8 cellular contexts compared by ENCODE assay signal in the genomic region with DNA sequence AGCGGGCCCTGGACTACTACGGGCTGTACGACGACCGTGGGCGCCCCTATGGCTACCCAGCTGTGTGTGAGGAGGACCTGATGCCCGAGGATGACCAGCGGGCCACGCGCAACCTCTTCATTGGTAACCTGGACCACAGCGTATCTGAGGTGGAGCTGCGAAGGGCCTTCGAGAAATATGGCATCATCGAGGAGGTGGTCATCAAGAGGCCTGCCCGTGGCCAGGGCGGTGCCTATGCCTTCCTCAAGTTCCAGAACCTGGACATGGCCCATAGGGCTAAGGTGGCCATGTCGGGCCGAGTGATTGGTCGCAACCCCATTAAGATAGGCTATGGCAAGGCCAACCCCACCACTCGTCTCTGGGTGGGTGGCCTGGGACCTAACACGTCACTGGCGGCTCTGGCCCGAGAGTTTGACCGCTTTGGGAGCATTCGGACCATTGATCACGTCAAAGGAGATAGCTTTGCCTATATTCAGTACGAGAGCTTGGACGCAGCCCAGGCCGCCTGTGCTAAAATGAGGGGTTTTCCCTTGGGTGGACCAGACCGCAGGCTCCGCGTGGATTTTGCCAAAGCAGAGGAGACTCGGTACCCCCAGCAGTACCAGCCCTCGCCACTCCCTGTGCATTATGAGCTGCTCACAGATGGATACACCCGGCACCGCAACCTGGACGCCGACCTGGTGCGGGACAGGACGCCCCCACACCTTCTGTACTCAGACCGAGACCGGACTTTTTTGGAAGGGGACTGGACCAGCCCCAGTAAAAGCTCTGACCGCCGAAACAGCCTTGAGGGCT. TPM values are rescaled to one million over a fixed set of nuclear protein-coding genes. Genes with fewer than 3 reads are reported as not detected.
A peak's percentile ranks its signal among the peaks of the same experiment; 100 is the strongest.
DNase-seq lines count a peak whose midpoint lies in the region; ATAC-seq and TF ChIP-seq lines count a peak whose summit lies in the region.

No MANE protein-coding gene starts in this region.

- no peak for DNase-seq in CD8-positive, alpha-beta T cell
- DNase-seq in RWPE2 (ENCODE audit: low spot score) (no peak), esophagus squamous epithelium (lab: John Stamatoyannopoulos, UW) (no peak), germinal center (ENCODE audit: low spot score) (no peak), DMS79 treated with DMSO at 0.1 percent for 48 hours (lab: John Stamatoyannopoulos, UW) (no peak)
- no peak for DNase-seq in stimulated activated CD4-positive, alpha-beta T cell treated with anti-CD3 and anti-CD28 coated beads, Interleukin-4, amount 100 ng/mL, for 1 hour

- peaks cover 35% of the 10 kb centered on the region for H3K36me3 ChIP-seq in CD8-positive, alpha-beta T cell (ENCODE audit: insufficient read depth, low read length)
- H3K36me3 ChIP-seq in RWPE2 (ENCODE audit: low read depth) = peaks cover 81% of the 10 kb centered on the region
- H3K36me3 ChIP-seq in esophagus squamous epithelium = peaks cover 20 to 73% (median 38%) of the 10 kb centered on the region in 3 donors
- H3K36me3 ChIP-seq in neutrophil = peaks cover 58% of the 10 kb centered on the region

- no peaks in the 10 kb centered on the region for H3K9me3 Mint-ChIP-seq in CD8-positive, alpha-beta T cell

- no peak for TF ChIP-seq CTCF in CD8-positive, alpha-beta T cell (IDR thresholded peaks at IDR 0.05)
- TF ChIP-seq CTCF in RWPE2 (IDR thresholded peaks at IDR 0.05; ENCODE audit: poor library complexity, severe bottlenecking) (no peak), esophagus squamous epithelium (IDR thresholded peaks at IDR 0.05) (no peak), neutrophil (IDR thresholded peaks at IDR 0.05) (no peak)

- peaks cover 72% of the 10 kb centered on the region for H3K4me1 Mint-ChIP-seq in CD8-positive, alpha-beta T cell (ENCODE audit: low read depth)

- peaks cover 66% of the 10 kb centered on the region for H3K36me3 Mint-ChIP-seq in CD8-positive, alpha-beta T cell

- no peak for ATAC-seq in CD8-positive, alpha-beta T cell
- ATAC-seq in RWPE2 (ENCODE audit: low read depth) (no peak), GM21619 (IDR thresholded peaks at IDR 0.05; ENCODE audit: unreplicated experiment) (no peak)

- H3K4me3 ChIP-seq in CD8-positive, alpha-beta T cell (ENCODE audit: low read depth, low read length) = peak overlapping the region; percentile 61
- peak overlapping the region; percentile 71 for H3K4me3 ChIP-seq in RWPE2 (ENCODE audit: severe bottlenecking)
- H3K4me3 ChIP-seq in esophagus squamous epithelium = peak overlapping the region; percentile 64 to 96 (median 88)
- H3K4me3 ChIP-seq in neutrophil (ENCODE audit: low read depth in 1 of 2, low read length in 1 of 2) = peak overlapping the region; percentile 65 to 69

- no peaks in the 10 kb centered on the region for H3K9me3 ChIP-seq in CD8-positive, alpha-beta T cell (ENCODE audit: low read length)
- H3K9me3 ChIP-seq in RWPE2 (ENCODE audit: severe bottlenecking) (no peaks in the 10 kb centered on the region), esophagus squamous epithelium (no peaks in the 10 kb centered on the region), neutrophil (no peaks in the 10 kb centered on the region)

- POLR2A ChIA-PET in CD8-positive, alpha-beta T cell (lab: Charles Lee) = interaction anchor here (0.6 to 3.3 kb wide), 3 partner anchors 8 to 763 kb away, joined by 3 to 14 read pairs (median 3); a partner anchor contains a TSS

- H3K27ac ChIP-seq in CD8-positive, alpha-beta T cell (ENCODE audit: low read depth, low read length) = peak overlapping the region; percentile 71
- peak overlapping the region; percentile 63 for H3K27ac ChIP-seq in RWPE2 (ENCODE audit: poor library complexity, severe bottlenecking)
- H3K27ac ChIP-seq in esophagus squamous epithelium = peak overlapping the region; percentile 76 to 99 (median 97)
- H3K27ac ChIP-seq in neutrophil = peak overlapping the region; percentile 90

- no peaks in the 10 kb centered on the region for H3K27me3 ChIP-seq in CD8-positive, alpha-beta T cell (ENCODE audit: insufficient read depth, low read length)
- H3K27me3 ChIP-seq in RWPE2 (ENCODE audit: insufficient read depth, poor library complexity, severe bottlenecking) = no peaks in the 10 kb centered on the region
- no peaks in the 10 kb centered on the region for H3K27me3 ChIP-seq in esophagus squamous epithelium
- no peaks in the 10 kb centered on the region for H3K27me3 ChIP-seq in neutrophil

- intact Hi-C loops in CD8-positive, alpha-beta T cell (cut with DNase I, micrococcal nuclease) = loop anchor here (5.0 to 10.0 kb wide), 4 partner anchors 402 to 1295 kb away; a partner anchor contains a TSS
- intact Hi-C loops in esophagus squamous epithelium (cut with DNase I) = loop anchor here (5.0 to 10.0 kb wide), 2 partner anchors 105 to 292 kb away; no protein-coding TSS in a partner anchor

- peak overlapping the region; percentile 82 for H3K4me3 Mint-ChIP-seq in CD8-positive, alpha-beta T cell

- CTCF ChIA-PET in CD8-positive, alpha-beta T cell (lab: Charles Lee) = interaction anchor here (1.2 kb wide), 1 partner anchor 41 kb away, joined by 3 read pairs; no protein-coding TSS in a partner anchor

- peak overlapping the region; percentile 79 for H3K27ac Mint-ChIP-seq in CD8-positive, alpha-beta T cell

- WGBS in esophagus squamous epithelium, 2 donors = 89% methylated on average over 7 of the region's 44 CpGs; no CpG with 5 or more reads in 1 of the 2 donors

- no peaks in the 10 kb centered on the region for H3K27me3 Mint-ChIP-seq in CD8-positive, alpha-beta T cell (ENCODE audit: low read depth)

- peaks cover 45% of the 10 kb centered on the region for H3K4me1 ChIP-seq in CD8-positive, alpha-beta T cell (ENCODE audit: insufficient read depth, low read length)
- H3K4me1 ChIP-seq in RWPE2 (ENCODE audit: insufficient read depth, poor library complexity, severe bottlenecking) (peaks cover 4% of the 10 kb centered on the region), esophagus squamous epithelium (peaks cover 53 to 94% (median 68%) of the 10 kb centered on the region in 3 donors), neutrophil (ENCODE audit: control insufficient read depth in 1 of 2, insufficient read depth in 1 of 2, low read depth in 1 of 2, low read length in 1 of 2) (peaks cover 22 to 23% of the 10 kb centered on the region in 2 experiments)

- no peak for TF ChIP-seq POLR2A in esophagus squamous epithelium (IDR thresholded peaks at IDR 0.05)

RNA-seq across cellular contexts. Expression of a gene that starts 1.4 kb away (rescaled TPM):
- total RNA-seq in CD8-positive, alpha-beta T cell = 10 to 100 TPM; 29.5 to 29.8 TPM
- 10 to 100 TPM; 26.3 to 35.3 (median 27.0) TPM for total RNA-seq in esophagus squamous epithelium

RNA-seq across cellular contexts. Expression of a gene that starts 7.4 kb away (rescaled TPM):
- total RNA-seq in CD8-positive, alpha-beta T cell = 10 to 100 TPM; 32.2 to 35.0 TPM
- 10 to 100 TPM; 35.9 to 97.7 (median 72.6) TPM for total RNA-seq in esophagus squamous epithelium
